Comparison of ENCODE assay signal across 9 cellular contexts in genomic region chr4:30719363-30720020, GRCh38. TPM values are rescaled to one million over a fixed set of nuclear protein-coding genes. Genes with fewer than 3 reads are reported as not detected.
DNase-seq lines count a peak whose midpoint lies in the region; TF ChIP-seq lines count a peak whose summit lies in the region.
"Had no signal": no experiment of that assay in that cellular context is flagged by ENCODE, and none has a peak within 500 bp of the region (broad histone marks: within the 10 kb centered on the region; RNA-seq: fewer than 3 reads in every experiment).

No MANE protein-coding gene starts in this region.

- no peaks in the 10 kb centered on the region for H3K36me3 Mint-ChIP-seq in progenitor cell of endocrine pancreas (ENCODE audit: insufficient read depth)

- H3K27ac Mint-ChIP-seq in progenitor cell of endocrine pancreas: peak overlapping the region; percentile 92

- TF ChIP-seq CTCF in right atrium auricular region (IDR thresholded peaks at IDR 0.05) (no peak), progenitor cell of endocrine pancreas (IDR thresholded peaks at IDR 0.05; ENCODE audit: unreplicated experiment) (no peak)

- no peaks in the 10 kb centered on the region for H3K9me3 Mint-ChIP-seq in progenitor cell of endocrine pancreas (ENCODE audit: low read depth)

- H3K27ac ChIP-seq in right atrium auricular region: peak overlapping the region; percentile 14 to 54

- peaks cover 7% of the 10 kb centered on the region; the same call in 1 of the 2 replicates for H3K27me3 ChIP-seq in MG63
- H3K27me3 ChIP-seq in right atrium auricular region: peaks cover 8 to 20% of the 10 kb centered on the region in 2 donors

- peaks cover 46% of the 10 kb centered on the region for H3K27me3 Mint-ChIP-seq in progenitor cell of endocrine pancreas

- peak overlapping the region; percentile 47 for H3K4me3 ChIP-seq in MG63
- peak overlapping the region; percentile 34 to 53 for H3K4me3 ChIP-seq in right atrium auricular region

- H3K9me3 ChIP-seq in MG63: no peaks in the 10 kb centered on the region
- H3K9me3 ChIP-seq in right atrium auricular region: no peaks in the 10 kb centered on the region

- DNase-seq in DMS153 (lab: John Stamatoyannopoulos, UW) (peak; percentile 12), DMS153 treated with DMSO at 0.1 percent for 48 hours (lab: John Stamatoyannopoulos, UW; ENCODE audit: unreplicated experiment) (no peak), MG63 (no peak), amniotic epithelial cell (ENCODE audit: low read depth) (peak; percentile 74), right atrium auricular region (ENCODE audit: low spot score) (no peak), progenitor cell of endocrine pancreas (ENCODE audit: low spot score, unreplicated experiment) (no peak)
- no peak for DNase-seq in stimulated activated CD4-positive, alpha-beta T cell treated with anti-CD3 and anti-CD28 coated beads, Interleukin-4, amount 100 ng/mL, for 24 hours
- no peak for DNase-seq in activated CD4-positive, CD25-positive, alpha-beta regulatory T cell treated with anti-CD3 and anti-CD28 coated beads, Interleukin-2, amount 50 U/mL, for 72 hours

- peaks cover 24% of the 10 kb centered on the region for H3K4me1 Mint-ChIP-seq in progenitor cell of endocrine pancreas (ENCODE audit: low read depth)

- H3K36me3 ChIP-seq in MG63 (no peaks in the 10 kb centered on the region), right atrium auricular region (no peaks in the 10 kb centered on the region)

- H3K4me1 ChIP-seq in right atrium auricular region: peaks cover 0 to 44% of the 10 kb centered on the region in 2 donors

- peak overlapping the region; percentile 82 for H3K4me3 Mint-ChIP-seq in progenitor cell of endocrine pancreas (ENCODE audit: low read depth)

RNA-seq across cellular contexts. Expression of gene PCDH7, which starts 0.7 kb away (rescaled TPM):
- total RNA-seq in MG63 (2014; rRNA removed; shearing (Covaris generic); ENCODE audit: low replicate concordance): not detected in 2 replicates
- total RNA-seq in right atrium auricular region (10 to 100 TPM in 1 of 2 donors, 1 to 10 TPM in 1; 6.6 to 16.8 TPM), progenitor cell of endocrine pancreas (9.9 and 17.2 TPM in 2 replicates)
- total RNA-seq: activated CD8-positive, alpha-beta memory T cell treated with anti-CD3 and anti-CD28 coated beads for 36 hours had no signal

Comparison
In these comparisons a context has a peak if more than half of its experiments do, and no peak if none do; other contexts are left out.
1. DNase-seq: peak in DMS153 (single experiment) and amniotic epithelial cell (single experiment); none in DMS153 treated with DMSO at 0.1 percent for 48 hours (single experiment), MG63 (single experiment), right atrium auricular region (single experiment), progenitor cell of endocrine pancreas (single experiment), stimulated activated CD4-positive, alpha-beta T cell treated with anti-CD3 and anti-CD28 coated beads, Interleukin-4, amount 100 ng/mL, for 24 hours (single experiment) and activated CD4-positive, CD25-positive, alpha-beta regulatory T cell treated with anti-CD3 and anti-CD28 coated beads, Interleukin-2, amount 50 U/mL, for 72 hours (single experiment).